Comparison of ENCODE assay signal across 8 cellular contexts in the genomic region with DNA sequence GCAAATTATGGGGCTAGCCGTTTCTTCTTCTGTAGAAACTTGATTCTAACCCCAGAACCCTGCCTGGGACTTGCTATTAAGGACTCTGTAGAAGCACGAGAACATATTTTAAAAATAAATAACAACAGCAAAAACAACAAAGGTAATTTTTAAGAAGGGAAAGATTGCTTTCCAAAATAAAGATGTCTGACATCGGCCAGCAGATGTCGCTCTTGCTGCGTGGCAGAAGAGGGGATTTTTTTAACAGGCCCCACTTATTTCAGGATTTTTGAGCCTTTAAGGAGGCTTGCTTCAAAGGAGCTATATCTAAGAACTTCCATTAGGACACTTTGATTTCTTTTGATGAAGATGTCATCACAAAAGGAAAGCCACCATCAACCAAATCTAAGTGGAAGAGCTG.
DNase-seq lines count a peak whose midpoint lies in the region; ATAC-seq and TF ChIP-seq lines count a peak whose summit lies in the region.

No MANE protein-coding gene starts in this region.

- H3K4me3 ChIP-seq in H7 (ENCODE audit: insufficient read depth, low read depth, low read length): no peak overlapping the region
- no peak overlapping the region for H3K4me3 ChIP-seq in Peyer's patch

- intact Hi-C loops in activated T-helper 2 cell treated with anti-CD3 and anti-CD28 coated beads, Interferon-gamma antibody, Interleukin-2, Interleukin-4, amounts not matched to agents 10 μg/mL and 5 μg/mL and 100 μg/mL, durations not matched to agents 14 hours and 24 hours and 36 hours (cut with micrococcal nuclease): loop anchor here (1.0 to 5.0 kb wide), 3 partner anchors 140 to 526 kb away; no protein-coding TSS in a partner anchor

- DNase-seq in Ammon's horn (ENCODE audit: low spot score): peak; percentile 15
- DNase-seq in H7: peak; percentile 76
- peak; percentile 31 to 74 (median 46) for DNase-seq in Peyer's patch
- peak; percentile 10 for DNase-seq in activated T-helper 2 cell treated with anti-CD3 and anti-CD28 coated beads, Interferon-gamma antibody, Interleukin-2, Interleukin-4, amounts not matched to agents 10 μg/mL and 5 μg/mL and 100 μg/mL, durations not matched to agents 14 hours and 24 hours and 36 hours (ENCODE audit: low spot score)
- DNase-seq in germinal center (ENCODE audit: low spot score): peak; percentile 30
- DNase-seq in retina: peak; percentile 27

- H3K4me3 Mint-ChIP-seq in activated T-helper 2 cell treated with anti-CD3 and anti-CD28 coated beads, Interferon-gamma antibody, Interleukin-2, Interleukin-4, amounts not matched to agents 10 μg/mL and 5 μg/mL and 100 μg/mL, durations not matched to agents 14 hours and 24 hours and 36 hours (ENCODE audit: low read depth): no peak overlapping the region

- H3K27me3 Mint-ChIP-seq in activated T-helper 2 cell treated with anti-CD3 and anti-CD28 coated beads, Interferon-gamma antibody, Interleukin-2, Interleukin-4, amounts not matched to agents 10 μg/mL and 5 μg/mL and 100 μg/mL, durations not matched to agents 14 hours and 24 hours and 36 hours (ENCODE audit: low read depth): no peaks in the 10 kb centered on the region

- H3K9me3 Mint-ChIP-seq in activated T-helper 2 cell treated with anti-CD3 and anti-CD28 coated beads, Interferon-gamma antibody, Interleukin-2, Interleukin-4, amounts not matched to agents 10 μg/mL and 5 μg/mL and 100 μg/mL, durations not matched to agents 14 hours and 24 hours and 36 hours: no peaks in the 10 kb centered on the region

- no peaks in the 10 kb centered on the region for H3K4me1 ChIP-seq in Peyer's patch

- peaks cover 6% of the 10 kb centered on the region for H3K4me1 Mint-ChIP-seq in activated T-helper 2 cell treated with anti-CD3 and anti-CD28 coated beads, Interferon-gamma antibody, Interleukin-2, Interleukin-4, amounts not matched to agents 10 μg/mL and 5 μg/mL and 100 μg/mL, durations not matched to agents 14 hours and 24 hours and 36 hours (ENCODE audit: low read depth)

- H3K27me3 ChIP-seq in H7 (ENCODE audit: control insufficient read depth, insufficient read depth, low read length) (no peaks in the 10 kb centered on the region), Peyer's patch (no peaks in the 10 kb centered on the region)

- peak in 5 of 6 experiments; percentile 51 to 75 (median 73) for TF ChIP-seq CTCF in Peyer's patch (IDR thresholded peaks at IDR 0.05)

- H3K27ac Mint-ChIP-seq in activated T-helper 2 cell treated with anti-CD3 and anti-CD28 coated beads, Interferon-gamma antibody, Interleukin-2, Interleukin-4, amounts not matched to agents 10 μg/mL and 5 μg/mL and 100 μg/mL, durations not matched to agents 14 hours and 24 hours and 36 hours: no peak overlapping the region

- no peaks in the 10 kb centered on the region for H3K36me3 Mint-ChIP-seq in activated T-helper 2 cell treated with anti-CD3 and anti-CD28 coated beads, Interferon-gamma antibody, Interleukin-2, Interleukin-4, amounts not matched to agents 10 μg/mL and 5 μg/mL and 100 μg/mL, durations not matched to agents 14 hours and 24 hours and 36 hours (ENCODE audit: low read depth)

- H3K9me3 ChIP-seq in Peyer's patch: no peaks in the 10 kb centered on the region

- no peaks in the 10 kb centered on the region for H3K36me3 ChIP-seq in H7 (replicated peaks; ENCODE audit: control insufficient read depth, insufficient read depth, low read length)
- H3K36me3 ChIP-seq in Peyer's patch: no peaks in the 10 kb centered on the region

- H3K27ac ChIP-seq in Peyer's patch: no peak overlapping the region

- no peak for ATAC-seq in HG03439 (IDR thresholded peaks at IDR 0.05; ENCODE audit: unreplicated experiment)
- ATAC-seq in HG03175 (IDR thresholded peaks at IDR 0.05; ENCODE audit: unreplicated experiment): no peak

- no peak for TF ChIP-seq POLR2A in Peyer's patch (IDR thresholded peaks at IDR 0.05)

Comparison
In these comparisons a context has a peak if more than half of its experiments do, and no peak if none do; other contexts are left out.
1. DNase-seq: peak in every context shown above with its lines; median percentile 76 in H7; 46 in Peyer's patch; 30 in germinal center; 27 in retina; 15 in Ammon's horn; 10 in activated T-helper 2 cell treated with anti-CD3 and anti-CD28 coated beads, Interferon-gamma antibody, Interleukin-2, Interleukin-4, amounts not matched to agents 10 μg/mL and 5 μg/mL and 100 μg/mL, durations not matched to agents 14 hours and 24 hours and 36 hours.